8 cellular contexts compared by ENCODE assay signal in the genomic region with DNA sequence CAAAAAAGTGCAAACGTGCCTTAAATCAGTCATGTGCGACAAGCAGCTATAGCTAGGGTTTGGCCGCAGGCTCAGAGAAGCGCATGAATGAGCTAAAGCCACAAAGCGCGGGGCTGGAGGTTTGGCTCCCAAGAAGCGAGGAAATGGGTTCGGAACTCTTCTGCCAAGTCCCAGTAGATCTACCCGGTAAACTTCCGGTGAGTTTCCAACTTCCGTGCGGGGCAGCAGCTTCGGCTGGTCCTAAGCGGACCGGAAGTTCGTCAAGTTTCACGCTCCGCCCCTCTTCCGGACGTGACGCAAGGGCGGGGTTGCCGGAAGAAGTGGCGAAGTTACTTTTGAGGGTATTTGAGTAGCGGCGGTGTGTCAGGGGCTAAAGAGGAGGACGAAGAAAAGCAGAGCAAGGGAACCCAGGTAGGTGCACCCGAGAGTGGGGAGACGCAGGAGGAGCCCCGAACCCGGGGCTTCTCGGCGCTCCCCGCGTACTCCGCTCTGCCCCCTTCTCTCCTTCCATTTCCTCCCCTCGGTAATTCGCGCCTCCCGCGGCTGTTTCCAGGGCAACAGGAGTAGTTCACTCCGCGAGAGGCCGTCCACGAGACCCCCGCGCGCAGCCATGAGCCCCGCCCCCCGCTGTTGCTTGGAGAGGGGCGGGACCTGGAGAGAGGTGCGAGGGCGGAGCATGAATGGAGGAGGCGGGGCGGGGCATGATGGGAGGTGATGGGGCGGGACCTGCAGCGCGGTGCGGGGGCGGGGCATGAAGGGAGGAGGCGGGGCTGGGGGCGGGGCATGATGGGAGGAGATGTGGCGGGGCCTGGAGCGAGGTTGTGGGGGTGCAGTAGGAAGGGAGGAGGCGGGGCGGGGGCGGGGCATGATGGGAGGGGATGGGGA. TPM values are rescaled to one million over a fixed set of nuclear protein-coding genes. Genes with fewer than 3 reads are reported as not detected.
DNase-seq lines count a peak whose midpoint lies in the region; ATAC-seq and TF ChIP-seq lines count a peak whose summit lies in the region.

A gene (plus strand): TSS at position 292 of the 885 bp plus-strand sequence. CDS start 1,149 bp downstream, outside the sequence.

- H3K27me3 ChIP-seq in Panc1 (ENCODE audit: control insufficient read depth, insufficient read depth, low read length) (no peaks in the 10 kb centered on the region), muscle layer of colon (ENCODE audit: control insufficient read depth in 1 of 2, insufficient read depth in 2 of 2, low read length in 2 of 2) (no peaks in the 10 kb centered on the region)

- peak within 1 kb of the TSS; percentile 63 for H3K9ac ChIP-seq in muscle layer of colon (ENCODE audit: low read length)

- peaks cover 22% of the 10 kb centered on the region for H3K36me3 Mint-ChIP-seq in activated T-cell treated with anti-CD3 and anti-CD28 coated beads, Interleukin-2, amount 50 U/mL, for 4 hours (ENCODE audit: insufficient read depth)

- peak within 1 kb of the TSS; percentile 68 to 83 for H3K4me3 ChIP-seq in Panc1 (ENCODE audit: low read depth in 2 of 2, low read length in 2 of 2)
- peak within 1 kb of the TSS; percentile 69 to 77 for H3K4me3 ChIP-seq in muscle layer of colon (ENCODE audit: low read depth in 1 of 2, low read length in 2 of 2)

- H3K27ac ChIP-seq in Panc1 (ENCODE audit: low read length): peak within 1 kb of the TSS; percentile 86
- peak within 1 kb of the TSS; percentile 86 for H3K27ac ChIP-seq in muscle layer of colon (ENCODE audit: low read depth, low read length)

- H3K9me3 Mint-ChIP-seq in activated T-cell treated with anti-CD3 and anti-CD28 coated beads, Interleukin-2, amount 50 U/mL, for 4 hours: no peaks in the 10 kb centered on the region

- H3K27me3 Mint-ChIP-seq in activated T-cell treated with anti-CD3 and anti-CD28 coated beads, Interleukin-2, amount 50 U/mL, for 4 hours (ENCODE audit: low read depth): no peaks in the 10 kb centered on the region

- ATAC-seq in GM21619 (IDR thresholded peaks at IDR 0.05; ENCODE audit: unreplicated experiment) (peak; percentile 86), Panc1 (peak; percentile 98), esophagus mucosa (peak; percentile 94)
- peak; percentile 93 for ATAC-seq in activated T-cell treated with anti-CD3 and anti-CD28 coated beads, Interleukin-2, amount 50 U/mL, for 4 hours

- POLR2A ChIA-PET in Panc1 (lab: Charles Lee): no interaction called here

- in situ Hi-C loops in Panc1 (cut with HindIII; ENCODE audit: low pct_unique_long_range_greater_than_20kb, low sequenced_read_pairs): no loop called here

- no peaks in the 10 kb centered on the region for H3K36me3 ChIP-seq in Panc1 (ENCODE audit: control insufficient read depth, insufficient read depth, low read length)
- peaks cover 43% of the 10 kb centered on the region for H3K36me3 ChIP-seq in muscle layer of colon (ENCODE audit: insufficient read depth, low read length)

- peak within 1 kb of the TSS; percentile 100 for H3K4me3 Mint-ChIP-seq in activated T-cell treated with anti-CD3 and anti-CD28 coated beads, Interleukin-2, amount 50 U/mL, for 4 hours

- H3K4me1 ChIP-seq in Panc1 (ENCODE audit: control insufficient read depth, insufficient read depth, low read length) (peaks cover 4% of the 10 kb centered on the region; the same call in 1 of the 2 replicates), muscle layer of colon (ENCODE audit: insufficient read depth, low read length) (peaks cover 9% of the 10 kb centered on the region)

- no TSS peak for BruUV-seq in Panc1 (replicated peaks; lab: Mats Ljungman, UMichigan)

- H3K9me3 ChIP-seq in Panc1 (ENCODE audit: control insufficient read depth, insufficient read depth, low read depth, low read length) (no peaks in the 10 kb centered on the region), muscle layer of colon (ENCODE audit: low read length) (no peaks in the 10 kb centered on the region)

- no peak for TF ChIP-seq CTCF in Panc1 (IDR thresholded peaks at IDR 0.05)

- CTCF ChIA-PET in Panc1 (lab: Charles Lee): no interaction called here

- DNase-seq in DMS114 treated with DMSO at 0.1 percent for 48 hours (lab: John Stamatoyannopoulos, UW; ENCODE audit: unreplicated experiment) (peak; percentile 76), KG1 (lab: John Stamatoyannopoulos, UW) (peak; percentile 98), Panc1 (ENCODE audit: low read depth, low spot score) (no peak)
- peak; percentile 95 for DNase-seq in activated T-cell treated with anti-CD3 and anti-CD28 coated beads, Interleukin-2, amount 50 U/mL, for 4 hours
- peak; percentile 84 for DNase-seq in stimulated activated CD8-positive, alpha-beta memory T cell treated with anti-CD3 and anti-CD28 coated beads, Interleukin-7, amount 100 ng/mL, for 24 hours (ENCODE audit: low read depth)

- peaks cover 8% of the 10 kb centered on the region for H3K4me1 Mint-ChIP-seq in activated T-cell treated with anti-CD3 and anti-CD28 coated beads, Interleukin-2, amount 50 U/mL, for 4 hours (ENCODE audit: low read depth)

- intact Hi-C loops in Panc1 (cut with micrococcal nuclease; ENCODE audit: unreplicated experiment): no loop called here

RNA-seq across cellular contexts. Expression of the gene that starts here (rescaled TPM):
- total RNA-seq in Panc1 (2021; ENCODE audit: unreplicated experiment): 55.8 TPM
- polyA plus RNA-seq in Panc1 (2012; ENCODE audit: insufficient read length): 81.9 TPM
- total RNA-seq in activated T-cell treated with anti-CD3 and anti-CD28 coated beads, Interleukin-2, amount 50 U/mL, for 4 hours: 100 to 1,000 TPM; 106 to 107 (median 106) TPM
- total RNA-seq in esophagus mucosa: 33.4 TPM
